In the genomic region with DNA sequence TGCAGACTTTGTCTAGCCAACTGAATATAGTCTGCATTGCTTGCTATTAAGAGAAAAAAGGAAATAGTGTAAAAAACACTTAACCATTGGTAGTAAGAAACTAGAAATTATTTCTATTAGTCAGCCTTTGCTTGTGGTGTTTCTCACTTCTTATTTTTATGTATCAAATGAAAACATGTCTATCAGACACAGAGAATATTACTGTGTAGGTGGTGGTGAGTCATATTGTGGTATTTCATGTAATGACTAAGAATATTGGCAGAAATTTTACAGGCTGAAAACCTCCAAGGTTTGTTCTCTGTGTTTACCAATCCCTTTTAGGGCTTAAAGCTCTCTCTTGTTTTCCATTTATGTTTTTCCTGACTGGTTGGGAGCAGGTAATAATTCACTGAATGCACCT, we compare ENCODE assay signal across 8 cellular contexts.
DNase-seq lines count a peak whose midpoint lies in the region; ATAC-seq and TF ChIP-seq lines count a peak whose summit lies in the region.

No MANE protein-coding gene starts in this region.

- H3K4me3 ChIP-seq in ACC112 (ENCODE audit: low read depth, low read length): peak overlapping the region; percentile 26
- no peak overlapping the region for H3K4me3 ChIP-seq in SJSA1
- no peak overlapping the region for H3K4me3 ChIP-seq in foreskin fibroblast (ENCODE audit: low read depth in 1 of 2, low read length in 2 of 2)
- no peak overlapping the region for H3K4me3 ChIP-seq in tibial artery

- TF ChIP-seq CTCF in foreskin fibroblast (IDR thresholded peaks at IDR 0.05; ENCODE audit: low read depth, low read length): no peak
- no peak for TF ChIP-seq CTCF in tibial artery (IDR thresholded peaks at IDR 0.05)

- no peak overlapping the region for H2AFZ ChIP-seq in ACC112 (ENCODE audit: low read length, unreplicated experiment)

- peaks cover 80% of the 10 kb centered on the region for H3K4me1 ChIP-seq in ACC112 (ENCODE audit: control insufficient read depth, insufficient read depth, low read length, unreplicated experiment)
- H3K4me1 ChIP-seq in SJSA1 (replicated peaks): peaks cover 58% of the 10 kb centered on the region
- H3K4me1 ChIP-seq in tibial artery: peaks cover 0 to 72% (median 37%) of the 10 kb centered on the region in 4 donors

- intact Hi-C loops in tibial artery (cut with DNase I; ENCODE audit: low total_unique reads): no loop called here

- H3K9me3 ChIP-seq in SJSA1 (replicated peaks) (no peaks in the 10 kb centered on the region), tibial artery (no peaks in the 10 kb centered on the region)

- peak; percentile 87 for ATAC-seq in GM18907 (IDR thresholded peaks at IDR 0.05; ENCODE audit: unreplicated experiment)
- ATAC-seq in HG03066 (IDR thresholded peaks at IDR 0.05; ENCODE audit: low read depth, unreplicated experiment): peak; percentile 85

- H3K27me3 ChIP-seq in ACC112 (ENCODE audit: insufficient read depth, low read length) (no peaks in the 10 kb centered on the region), SJSA1 (replicated peaks) (no peaks in the 10 kb centered on the region), tibial artery (no peaks in the 10 kb centered on the region)

- peak overlapping the region; percentile 84 for H3K27ac ChIP-seq in ACC112 (ENCODE audit: low read depth, low read length)
- H3K27ac ChIP-seq in SJSA1: peak overlapping the region; percentile 97
- H3K27ac ChIP-seq in tibial artery: peak overlapping the region; percentile 71 to 74

- no peaks in the 10 kb centered on the region for H3K36me3 ChIP-seq in ACC112 (ENCODE audit: insufficient read depth, low read length)
- H3K36me3 ChIP-seq in SJSA1: no peaks in the 10 kb centered on the region
- H3K36me3 ChIP-seq in tibial artery: no peaks in the 10 kb centered on the region

- H3K79me2 ChIP-seq in ACC112 (ENCODE audit: control insufficient read depth, insufficient read depth, low read length, unreplicated experiment): no peaks in the 10 kb centered on the region

- DNase-seq in SJSA1 (ENCODE audit: low read depth in 1 of 2, low spot score in 2 of 2) (peak in 1 of 2 experiments; percentile 70), foreskin fibroblast (peak; percentile 77 to 84), tibial artery (no peak), NCI-H526 (lab: John Stamatoyannopoulos, UW) (no peak)
- no peak for DNase-seq in stimulated activated CD4-positive, alpha-beta T cell treated with anti-CD3 and anti-CD28 coated beads, Interleukin-12 subunit alpha, Interleukin-12 subunit beta, amount 100 ng/mL, for 4 hours

Comparison
In these comparisons a context has a peak if more than half of its experiments do, and no peak if none do; other contexts are left out.
1. DNase-seq: peak in foreskin fibroblast (2 of 2); none in tibial artery (0 of 2), stimulated activated CD4-positive, alpha-beta T cell treated with anti-CD3 and anti-CD28 coated beads, Interleukin-12 subunit alpha, Interleukin-12 subunit beta, amount 100 ng/mL, for 4 hours (single experiment) and NCI-H526 (0 of 2).
2. Peak in every context shown above with its lines, with median percentiles within 50 percentile points of each other: H3K27ac ChIP-seq.